10 cellular contexts compared by ENCODE assay signal in the genomic region with DNA sequence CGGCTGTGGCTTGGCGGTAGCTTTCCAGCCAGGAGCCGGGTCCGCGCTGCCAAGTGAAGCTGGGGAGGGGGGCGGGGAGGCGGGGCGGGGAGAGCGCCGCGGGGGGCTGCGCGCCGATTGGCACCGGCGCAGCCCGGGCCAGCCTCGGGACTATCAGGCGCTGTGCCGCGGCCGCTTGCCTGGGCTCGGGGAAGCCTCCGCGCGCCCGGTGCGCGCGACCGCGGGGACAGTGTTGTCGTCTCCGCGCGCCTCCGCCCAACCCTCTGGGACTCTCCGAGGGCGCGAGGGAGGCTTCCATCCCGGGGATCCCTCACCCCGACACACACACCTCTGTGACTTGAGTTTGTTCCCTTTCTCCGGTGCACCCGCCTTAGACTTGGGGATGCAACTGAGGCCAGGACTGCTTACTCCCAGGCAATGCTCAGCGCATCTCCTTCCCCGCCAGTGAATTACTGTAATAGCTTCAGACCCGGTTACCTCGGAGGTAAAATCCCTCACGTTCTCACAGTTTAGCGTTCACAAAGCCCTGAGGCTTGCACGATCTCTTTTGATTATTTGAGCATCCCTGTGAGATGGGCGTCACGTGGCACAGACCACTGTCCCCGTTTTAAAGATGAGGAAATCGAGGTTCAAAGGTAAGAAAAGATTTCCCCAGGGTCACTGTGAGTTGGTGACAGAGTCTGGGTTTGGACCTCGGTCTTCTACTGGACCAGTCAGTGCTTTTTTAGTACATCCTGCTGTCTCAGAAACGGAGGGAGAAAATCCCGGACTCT. TPM values are rescaled to one million over a fixed set of nuclear protein-coding genes. Genes with fewer than 3 reads are reported as not detected.
A peak's percentile ranks its signal among the peaks of the same experiment; 100 is the strongest.
DNase-seq lines count a peak whose midpoint lies in the region; ATAC-seq and TF ChIP-seq lines count a peak whose summit lies in the region.
"Had no signal": no experiment of that assay in that cellular context is flagged by ENCODE, and none has a peak within 500 bp of the region (broad histone marks: within the 10 kb centered on the region; RNA-seq: fewer than 3 reads in every experiment).

A gene (minus strand): TSS at position 26 of the 773 bp plus-strand sequence. CDS start 92 bp downstream, outside the sequence.

- no peak within 1 kb of the TSS for H3K27ac Mint-ChIP-seq in HFFc6

- no peaks in the 10 kb centered on the region for H3K79me1 ChIP-seq in neuronal stem cell (ENCODE audit: low read depth, low read length)

- no peak for TF ChIP-seq CTCF in gastroesophageal sphincter (IDR thresholded peaks at IDR 0.05)
- TF ChIP-seq CTCF in HFFc6 (IDR thresholded peaks at IDR 0.05), result no peak

- no peaks in the 10 kb centered on the region for H3K9me3 Mint-ChIP-seq in HFFc6

- H2BK12ac ChIP-seq in neuronal stem cell (ENCODE audit: low read length), result no peak within 1 kb of the TSS

- DNase-seq in GM03348 (ENCODE audit: low spot score) (peak; percentile 18), NCI-H2171 (lab: John Stamatoyannopoulos, UW) (peak; percentile 19), neuronal stem cell (ENCODE audit: low spot score) (peak; percentile 63), SHP77 treated with DMSO at 0.1 percent for 48 hours (lab: John Stamatoyannopoulos, UW) (no peak), HFFc6 (no peak)
- DNase-seq: NCI-H1436 had no signal

- TF ChIP-seq EP300 in gastroesophageal sphincter (IDR thresholded peaks at IDR 0.05), result no peak

- H3K14ac ChIP-seq in neuronal stem cell (ENCODE audit: low read length), result no peak within 1 kb of the TSS

- H4K91ac ChIP-seq in neuronal stem cell (ENCODE audit: low read depth, low read length, poor library complexity), result no peak within 1 kb of the TSS

- H3K9me3 ChIP-seq in duodenal mucosa (ENCODE audit: control insufficient read depth in 1 of 2, low read length in 2 of 2), result no peaks in the 10 kb centered on the region
- no peaks in the 10 kb centered on the region for H3K9me3 ChIP-seq in neuronal stem cell (replicated peaks in 1 of 2; ENCODE audit: control insufficient read depth in 2 of 2, insufficient read depth in 1 of 2, low read depth in 1 of 2, low read length in 2 of 2)
- no peaks in the 10 kb centered on the region for H3K9me3 ChIP-seq in gastroesophageal sphincter
- H3K9me3 ChIP-seq: neutrophil had no signal

- H3K9ac ChIP-seq in duodenal mucosa (ENCODE audit: low read depth in 1 of 2, low read length in 2 of 2), result no peak within 1 kb of the TSS
- peak within 1 kb of the TSS; percentile 63 for H3K9ac ChIP-seq in neuronal stem cell (ENCODE audit: low read depth, low read length, poor library complexity)

- H3K36me3 ChIP-seq in duodenal mucosa (ENCODE audit: control insufficient read depth in 1 of 2, insufficient read depth in 2 of 2, low read length in 2 of 2) (no peaks in the 10 kb centered on the region), neuronal stem cell (replicated peaks in 1 of 2; ENCODE audit: control insufficient read depth in 2 of 2, insufficient read depth in 2 of 2, low read length in 2 of 2) (no peaks in the 10 kb centered on the region), gastroesophageal sphincter (no peaks in the 10 kb centered on the region)
- H3K36me3 ChIP-seq: neutrophil had no signal

- H3K4ac ChIP-seq in neuronal stem cell (ENCODE audit: low read length), result no peak within 1 kb of the TSS

- H3K27me3 Mint-ChIP-seq in HFFc6 (ENCODE audit: insufficient read depth), result peaks cover 87% of the 10 kb centered on the region

- H3K18ac ChIP-seq in neuronal stem cell (ENCODE audit: low read length), result peak within 1 kb of the TSS; percentile 78

- peaks cover 38 to 68% of the 10 kb centered on the region in 2 donors for H3K27me3 ChIP-seq in duodenal mucosa (ENCODE audit: control insufficient read depth in 1 of 2, insufficient read depth in 2 of 2, low read length in 2 of 2)
- peaks cover 27 to 94% (median 58%) of the 10 kb centered on the region in 3 experiments for H3K27me3 ChIP-seq in neuronal stem cell (ENCODE audit: control insufficient read depth in 3 of 3, insufficient read depth in 3 of 3, low read depth in 1 of 3, low read length in 3 of 3)
- H3K27me3 ChIP-seq in gastroesophageal sphincter, result peaks cover 95% of the 10 kb centered on the region

- peak within 1 kb of the TSS; percentile 91 for H2BK15ac ChIP-seq in neuronal stem cell (ENCODE audit: low read length)

- peak within 1 kb of the TSS; percentile 22 for H2AK5ac ChIP-seq in neuronal stem cell (ENCODE audit: low read depth, low read length)

- H3K4me3 ChIP-seq in duodenal mucosa (ENCODE audit: low read depth in 1 of 2, low read length in 2 of 2) (peak within 1 kb of the TSS; percentile 36 to 43), neuronal stem cell (ENCODE audit: low read length in 2 of 2) (peak within 1 kb of the TSS; percentile 30 to 73), gastroesophageal sphincter (peak within 1 kb of the TSS in 1 of 2 donors; percentile 35)

- no peak for TF ChIP-seq POLR2A in gastroesophageal sphincter (IDR thresholded peaks at IDR 0.05)

- H2BK5ac ChIP-seq in neuronal stem cell (ENCODE audit: low read length), result no peak within 1 kb of the TSS

- WGBS in neuronal stem cell (ENCODE audit: extremely low coverage in 2 of 2, insufficient read length in 2 of 2, insufficient replicate concordance in 1 of 2), 2 donors, result no CpG with 5 or more reads among the region's 58 CpGs
- 0% methylated on average over 1 to 2 of the region's 58 CpGs for whole genome bisulfite sequencing in gastroesophageal sphincter (ENCODE audit: low coverage in 1 of 2), 2 donors

- peak within 1 kb of the TSS; percentile 97 for H3K4me2 ChIP-seq in neuronal stem cell (ENCODE audit: insufficient read depth, low read length, poor library complexity, severe bottlenecking)

- H3K4me1 Mint-ChIP-seq in HFFc6 (ENCODE audit: low read depth), result peaks cover 6% of the 10 kb centered on the region; the same call in 1 of the 2 replicates

- H2BK120ac ChIP-seq in neuronal stem cell (ENCODE audit: low read depth, low read length), result no peak within 1 kb of the TSS

- H3K4me1 ChIP-seq in duodenal mucosa (ENCODE audit: control insufficient read depth in 1 of 2, insufficient read depth in 2 of 2, low read length in 2 of 2), result peaks cover 17 to 18% of the 10 kb centered on the region in 2 donors
- peaks cover 16 to 18% of the 10 kb centered on the region in 2 donors for H3K4me1 ChIP-seq in neuronal stem cell (ENCODE audit: control insufficient read depth in 2 of 2, insufficient read depth in 1 of 2, low read depth in 1 of 2, low read length in 2 of 2)
- peaks cover 0 to 37% (median 17%) of the 10 kb centered on the region in 3 donors for H3K4me1 ChIP-seq in gastroesophageal sphincter

- H3K36me3 Mint-ChIP-seq in HFFc6 (ENCODE audit: low read depth), result no peaks in the 10 kb centered on the region

- no peak within 1 kb of the TSS; the same call in 1 of the 2 replicates for H3K4me3 Mint-ChIP-seq in HFFc6

- no peak within 1 kb of the TSS for H4K8ac ChIP-seq in neuronal stem cell (ENCODE audit: low read depth, low read length)

- H3K23ac ChIP-seq in neuronal stem cell (ENCODE audit: low read depth, low read length, poor library complexity), result peak within 1 kb of the TSS; percentile 63

- H3K27ac ChIP-seq in duodenal mucosa (ENCODE audit: low read depth, low read length) (no peak within 1 kb of the TSS), neuronal stem cell (replicated peaks; ENCODE audit: low read length) (no peak within 1 kb of the TSS), gastroesophageal sphincter (no peak within 1 kb of the TSS)
- H3K27ac ChIP-seq: neutrophil had no signal

- peak within 1 kb of the TSS; percentile 80 for H2AFZ ChIP-seq in neuronal stem cell (ENCODE audit: low read length)

- no peak for ATAC-seq in GM21360 (IDR thresholded peaks at IDR 0.05; ENCODE audit: unreplicated experiment)
- ATAC-seq in gastroesophageal sphincter, result no peak

RNA-seq across cellular contexts. Expression of the gene that starts here (rescaled TPM):
- 0.06 TPM for polyA plus RNA-seq in neuronal stem cell (2013, experiment 1 of 2)
- 0.07 TPM for polyA plus RNA-seq in neuronal stem cell (2013, experiment 2 of 2)
- total RNA-seq in gastroesophageal sphincter, result under 1 TPM in 1 of 4 donors, not detected in 3; 0.12 TPM
- total RNA-seq in HFFc6 (2021; fragmentation: NEBNext Ultra II Directional; extraction: Animal tissue kit (Norgen Biotek cat#: 25700)), result not detected

Comparison
In these comparisons a context has a peak if more than half of its experiments do, and no peak if none do; other contexts are left out.
1. DNase-seq: peak in GM03348 (single experiment), NCI-H2171 (single experiment) and neuronal stem cell (single experiment); none in SHP77 treated with DMSO at 0.1 percent for 48 hours (single experiment) and HFFc6 (single experiment).